9 cellular contexts compared by ENCODE assay signal in the genomic region with DNA sequence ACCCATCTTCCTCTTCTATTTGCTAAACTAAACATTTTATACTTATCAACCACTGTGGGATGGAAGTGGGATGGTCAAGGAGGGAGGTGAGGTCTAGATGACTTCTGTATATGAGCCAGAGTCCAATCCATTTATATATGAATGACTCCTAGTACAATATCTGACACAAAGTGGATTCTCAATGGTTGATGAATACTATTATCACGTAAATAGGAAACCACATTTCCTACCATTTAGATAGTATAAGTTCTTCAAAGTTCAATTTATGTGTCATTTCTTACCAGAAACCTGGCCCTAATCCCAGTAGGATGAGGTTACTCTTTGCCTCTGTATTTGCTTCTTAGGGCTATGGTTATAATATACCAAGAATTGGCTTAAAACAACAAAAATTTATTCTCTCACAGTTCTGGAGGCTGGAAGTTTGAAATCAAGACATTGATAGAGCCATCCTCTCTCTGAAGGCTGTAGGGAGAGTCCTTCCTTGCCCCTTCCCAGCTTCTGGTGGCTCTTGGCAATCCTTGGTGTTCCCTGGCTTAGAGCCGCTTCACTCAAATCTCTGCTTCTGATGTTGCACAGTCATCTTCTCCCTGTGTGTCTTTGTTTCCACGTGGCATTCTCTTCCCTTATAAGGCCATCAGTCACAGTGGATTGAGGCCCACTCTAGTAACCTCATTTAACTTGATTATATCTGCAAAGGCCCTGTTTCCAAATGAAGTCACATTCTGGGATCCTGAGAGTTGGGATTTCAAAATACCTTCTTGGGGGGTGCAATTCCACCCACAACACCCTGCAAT. TPM values are rescaled to one million over a fixed set of nuclear protein-coding genes. Genes with fewer than 3 reads are reported as not detected.
A peak's percentile ranks its signal among the peaks of the same experiment; 100 is the strongest.
DNase-seq lines count a peak whose midpoint lies in the region; ATAC-seq and TF ChIP-seq lines count a peak whose summit lies in the region.
"Had no signal": no experiment of that assay in that cellular context is flagged by ENCODE, and none has a peak within 500 bp of the region (broad histone marks: within the 10 kb centered on the region; RNA-seq: fewer than 3 reads in every experiment).

No MANE protein-coding gene starts in this region.

- intact Hi-C loops in colonic mucosa (cut with DNase I) (loop anchor here (10.0 kb wide), 1 partner anchor 52 kb away; the partner anchor contains the start of gene PRIM2), transverse colon (cut with DNase I; ENCODE audit: low total_unique reads) (loop anchor here (5.0 kb wide), 1 partner anchor 49 kb away; no protein-coding TSS in a partner anchor)

- H3K4me1 ChIP-seq in colonic mucosa (no peaks in the 10 kb centered on the region), transverse colon (peaks cover 9 to 28% (median 13%) of the 10 kb centered on the region in 4 donors)

- CTCF ChIA-PET in GM10248 (lab: Yijun Ruan, JAX), result interaction anchor here (1.2 kb wide), 1 partner anchor 1818 kb away, joined by 3 read pairs; no protein-coding TSS in a partner anchor

- H3K27ac ChIP-seq in colonic mucosa, result peak overlapping the region; percentile 56
- peak overlapping the region; percentile 80 to 88 (median 86) for H3K27ac ChIP-seq in transverse colon

- H3K4me1 Mint-ChIP-seq in activated T-cell treated with anti-CD3 and anti-CD28 coated beads, Interleukin-2, amount 50 U/mL, for 72 hours (ENCODE audit: low read depth), result peaks cover 28% of the 10 kb centered on the region
- H3K4me1 Mint-ChIP-seq in nephron progenitor cell, result no peaks in the 10 kb centered on the region

- TF ChIP-seq POLR2A in transverse colon (IDR thresholded peaks at IDR 0.05), result no peak

- H3K27ac Mint-ChIP-seq in activated T-cell treated with anti-CD3 and anti-CD28 coated beads, Interleukin-2, amount 50 U/mL, for 72 hours, result no peak overlapping the region
- no peak overlapping the region for H3K27ac Mint-ChIP-seq in nephron progenitor cell

- TF ChIP-seq EP300 in transverse colon (IDR thresholded peaks at IDR 0.05; ENCODE audit: low read depth), result peak; percentile 31

- H3K27me3 Mint-ChIP-seq in activated T-cell treated with anti-CD3 and anti-CD28 coated beads, Interleukin-2, amount 50 U/mL, for 72 hours (ENCODE audit: low read depth), result peaks cover 30% of the 10 kb centered on the region
- peaks cover 4% of the 10 kb centered on the region for H3K27me3 Mint-ChIP-seq in nephron progenitor cell (ENCODE audit: low read depth, poor library complexity)

- H3K9me3 Mint-ChIP-seq in activated T-cell treated with anti-CD3 and anti-CD28 coated beads, Interleukin-2, amount 50 U/mL, for 72 hours, result no peaks in the 10 kb centered on the region
- H3K9me3 Mint-ChIP-seq in nephron progenitor cell, result no peaks in the 10 kb centered on the region

- DNase-seq in activated T-cell treated with anti-CD3 and anti-CD28 coated beads, Interleukin-2, amount 50 U/mL, for 72 hours, result no peak
- DNase-seq in activated T-cell treated with anti-CD3 and anti-CD28 coated beads for 4 hours, result no peak
- no peak for DNase-seq in colonic mucosa
- peak; percentile 29 for DNase-seq in mucosa of gallbladder (ENCODE audit: low spot score)
- DNase-seq in transverse colon, result no peak
- DNase-seq in nephron progenitor cell, result no peak
- DNase-seq in NCI-H2196 (lab: John Stamatoyannopoulos, UW; ENCODE audit: unreplicated experiment), result no peak
- no peak for DNase-seq in GM10248 (ENCODE audit: extremely low spot score)
- DNase-seq: NCI-H1092 had no signal

- no peaks in the 10 kb centered on the region for H3K36me3 Mint-ChIP-seq in activated T-cell treated with anti-CD3 and anti-CD28 coated beads, Interleukin-2, amount 50 U/mL, for 72 hours (ENCODE audit: insufficient read depth in 2 of 2)
- no peaks in the 10 kb centered on the region for H3K36me3 Mint-ChIP-seq in nephron progenitor cell (ENCODE audit: low read depth)

- H3K36me3 ChIP-seq in colonic mucosa, result no peaks in the 10 kb centered on the region
- H3K36me3 ChIP-seq in transverse colon, result no peaks in the 10 kb centered on the region

- H3K9me3 ChIP-seq in colonic mucosa, result no peaks in the 10 kb centered on the region
- no peaks in the 10 kb centered on the region for H3K9me3 ChIP-seq in transverse colon

- ATAC-seq in activated T-cell treated with anti-CD3 and anti-CD28 coated beads, Interleukin-2, amount 50 U/mL, for 72 hours (replicated peaks in 1 of 2), result peak; percentile 31 to 56

- H3K27me3 ChIP-seq in colonic mucosa, result no peaks in the 10 kb centered on the region
- no peaks in the 10 kb centered on the region for H3K27me3 ChIP-seq in transverse colon

- H3K9ac ChIP-seq in colonic mucosa (ENCODE audit: low read depth in 2 of 2, low read length in 2 of 2), result no peak overlapping the region

- no peak overlapping the region for H3K4me3 Mint-ChIP-seq in activated T-cell treated with anti-CD3 and anti-CD28 coated beads, Interleukin-2, amount 50 U/mL, for 72 hours
- H3K4me3 Mint-ChIP-seq in nephron progenitor cell, result no peak overlapping the region

- WGBS in transverse colon (ENCODE audit: low coverage in 1 of 2), 2 donors, result 43 to 64% methylated on average over 3 of the region's 3 CpGs

- TF ChIP-seq CTCF in colonic mucosa (IDR thresholded peaks at IDR 0.05) (no peak), transverse colon (IDR thresholded peaks at IDR 0.05) (no peak), nephron progenitor cell (IDR thresholded peaks at IDR 0.05) (no peak), GM10248 (IDR thresholded peaks at IDR 0.05; ENCODE audit: control extremely low read depth, extremely low read depth, low read depth, missing control alignments) (no peak)

- H3K4me3 ChIP-seq in colonic mucosa (no peak overlapping the region), transverse colon (no peak overlapping the region)

- in situ Hi-C loops in transverse colon (cut with MboI; ENCODE audit: low pct_ligation_motif_present in 1 of 4, low pct_unique_long_range_greater_than_20kb in 1 of 4, low sequenced_read_pairs in 3 of 4), result no loop called here

- POLR2A ChIA-PET in GM10248 (lab: Yijun Ruan, JAX), result no interaction called here

RNA-seq across cellular contexts. Expression of gene RAB23, which starts 41.0 kb away (rescaled TPM):
- total RNA-seq in activated T-cell treated with anti-CD3 and anti-CD28 coated beads, Interleukin-2, amount 50 U/mL, for 72 hours, result 1 to 10 TPM; 2.0 to 2.2 TPM
- total RNA-seq in colonic mucosa, result 10 to 100 TPM in 1 of 2 donors, 1 to 10 TPM in 1; 6.3 to 21.1 TPM
- 38.7 TPM for total RNA-seq in mucosa of gallbladder
- total RNA-seq in transverse colon, result 10 to 100 TPM; 21.7 to 28.5 (median 25.1) TPM

RNA-seq across cellular contexts. Expression of gene PRIM2, which starts 54.3 kb away (rescaled TPM):
- total RNA-seq in activated T-cell treated with anti-CD3 and anti-CD28 coated beads, Interleukin-2, amount 50 U/mL, for 72 hours, result 10 to 100 TPM; 27.2 to 33.6 TPM
- total RNA-seq in colonic mucosa, result 10 to 100 TPM; 10.4 to 23.1 TPM
- total RNA-seq in mucosa of gallbladder, result 10.5 TPM
- total RNA-seq in transverse colon, result 10 to 100 TPM in 3 of 4 donors, 1 to 10 TPM in 1; 9.6 to 47.4 (median 20.4) TPM
